Comparison of ENCODE assay signal across 10 cellular contexts in genomic region chr3:8505621-8506020, GRCh38. TPM values are rescaled to one million over a fixed set of nuclear protein-coding genes. Genes with fewer than 3 reads are reported as not detected.
DNase-seq lines count a peak whose midpoint lies in the region; ATAC-seq, FAIRE-seq and TF ChIP-seq lines count a peak whose summit lies in the region.
"Had no signal": no experiment of that assay in that cellular context is flagged by ENCODE, and none has a peak within 500 bp of the region (broad histone marks: within the 10 kb centered on the region; RNA-seq: fewer than 3 reads in every experiment).

No MANE protein-coding gene starts in this region.

- H3K27me3 ChIP-seq in right cardiac atrium (ENCODE audit: control insufficient read depth, insufficient read depth) (no peaks in the 10 kb centered on the region), spleen (replicated peaks in 1 of 7) (peaks cover 0 to 10% (median 0%) of the 10 kb centered on the region in 7 donors), tibial nerve (no peaks in the 10 kb centered on the region)

- no peak for TF ChIP-seq POLR2A in H54 (IDR thresholded peaks at IDR 0.05; ENCODE audit: low read depth, low read length)
- TF ChIP-seq POLR2A in spleen (IDR thresholded peaks at IDR 0.05), result no peak
- TF ChIP-seq POLR2A in tibial nerve (IDR thresholded peaks at IDR 0.05), result no peak

- TF ChIP-seq CTCF in spleen (IDR thresholded peaks at IDR 0.05 in 8 of 11, conservative IDR thresholded peaks at IDR 0.05 in 3 of 11) (no peak), tibial nerve (IDR thresholded peaks at IDR 0.05) (no peak)

- H3K4me1 ChIP-seq in right cardiac atrium (ENCODE audit: control insufficient read depth, insufficient read depth, low read length) (peaks cover 19% of the 10 kb centered on the region), spleen (peaks cover 13 to 94% (median 56%) of the 10 kb centered on the region in 6 donors), tibial nerve (peaks cover 0 to 68% (median 6%) of the 10 kb centered on the region in 4 donors)

- DNase-seq in H54 (ENCODE audit: insufficient read length, low spot score), result no peak
- peak; percentile 8 for DNase-seq in NCI-H345 treated with DMSO at 0.1 percent for 48 hours (lab: John Stamatoyannopoulos, UW; ENCODE audit: unreplicated experiment)
- DNase-seq in right cardiac atrium, result peak in 1 of 3 donors; percentile 51
- DNase-seq in spleen, result no peak
- DNase-seq in NCI-H2107 (lab: John Stamatoyannopoulos, UW), result no peak
- DNase-seq in tibial nerve (ENCODE audit: low spot score in 2 of 2), result no peak
- DNase-seq: HCEC 1CT had no signal

- intact Hi-C loops in right cardiac atrium (cut with DNase I), result loop anchor here in 1 of 4 donors (10.0 kb wide), 1 partner anchor 49 kb away; no protein-coding TSS in a partner anchor
- intact Hi-C loops in spleen (cut with DNase I; ENCODE audit: low total_unique reads), result no loop called here

- H3K9me3 ChIP-seq in right cardiac atrium (ENCODE audit: control insufficient read depth, low read length) (no peaks in the 10 kb centered on the region), spleen (no peaks in the 10 kb centered on the region), tibial nerve (no peaks in the 10 kb centered on the region)

- peaks cover 0 to 11% (median 0%) of the 10 kb centered on the region in 6 donors for H3K36me3 ChIP-seq in spleen
- no peaks in the 10 kb centered on the region for H3K36me3 ChIP-seq in tibial nerve

- ATAC-seq in right cardiac atrium (no peak), GM21737 (IDR thresholded peaks at IDR 0.05; ENCODE audit: unreplicated experiment) (no peak)
- ATAC-seq: activated T-helper 17 cell treated with anti-CD3 and anti-CD28 coated beads, Interleukin-2, amount 50 U/mL, for 72 hours; WTC11 had no signal

- peak in 1 of 2 donors; percentile 11 for TF ChIP-seq EP300 in tibial nerve (IDR thresholded peaks at IDR 0.05)

- FAIRE-seq in H54 (lab: Jason Lieb, UNC), result peak; percentile 60

- H3K4me3 ChIP-seq in right cardiac atrium (ENCODE audit: low read length) (no peak overlapping the region), spleen (peak overlapping the region in 4 of 8 donors; percentile 4 to 65 (median 42)), tibial nerve (no peak overlapping the region)

- WGBS in right cardiac atrium, result 21% methylated on average over 3 of the region's 3 CpGs
- WGBS in spleen, 5 donors, result 30 to 69% (median 52%) methylated on average over 3 of the region's 3 CpGs
- WGBS in tibial nerve, 2 donors, result 36 to 45% methylated on average over 3 of the region's 3 CpGs

- H3K27ac ChIP-seq in right cardiac atrium (ENCODE audit: low read length), result peak overlapping the region; percentile 64
- peak overlapping the region in 7 of 8 donors; percentile 67 to 79 (median 72) for H3K27ac ChIP-seq in spleen
- peak overlapping the region in 2 of 4 donors; percentile 19 to 85 for H3K27ac ChIP-seq in tibial nerve

RNA-seq across cellular contexts. Expression of gene LMCD1, which starts 4.0 kb away (rescaled TPM):
- 10 to 100 TPM; 45.6 to 57.8 (median 55.4) TPM for total RNA-seq in right cardiac atrium
- 43.4 TPM for polyA plus RNA-seq in right cardiac atrium
- 100 to 1,000 TPM in 1 of 7 donors, 10 to 100 TPM in 6; 60.3 to 203 (median 81.5) TPM for total RNA-seq in spleen
- polyA plus RNA-seq in spleen, result 10 to 100 TPM; 24.5 to 44.0 (median 33.2) TPM
- total RNA-seq in tibial nerve, result 100 to 1,000 TPM in 1 of 4 donors, 10 to 100 TPM in 3; 81.2 to 147 (median 92.9) TPM
